ENCODE assay signal across 9 cellular contexts in the genomic region with DNA sequence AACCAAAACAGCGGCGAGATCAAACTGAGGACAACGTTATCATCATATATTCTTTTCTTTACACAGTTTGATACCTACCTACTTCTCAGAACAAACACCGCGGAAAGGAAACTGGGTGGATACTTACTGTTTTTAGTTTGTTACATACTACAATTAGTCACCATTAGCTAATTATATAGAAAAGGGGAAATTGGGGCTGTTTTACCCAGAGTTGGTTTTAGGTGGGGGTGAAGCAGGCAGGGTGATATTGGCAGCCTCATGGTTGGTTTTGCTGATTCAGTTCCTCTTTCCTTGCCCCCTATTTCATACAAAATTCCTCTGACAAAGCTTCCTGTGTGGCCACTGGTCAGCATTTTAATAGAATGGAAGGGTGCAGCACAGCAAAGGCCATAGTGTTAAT.
DNase-seq lines count a peak whose midpoint lies in the region; ATAC-seq and FAIRE-seq lines count a peak whose summit lies in the region.
"Had no signal": no experiment of that assay in that cellular context is flagged by ENCODE, and none has a peak within 500 bp of the region (broad histone marks: within the 10 kb centered on the region; RNA-seq: fewer than 3 reads in every experiment).

No MANE protein-coding gene starts in this region.

- DNase-seq in KBM-7 (peak; percentile 2), COLO829 (ENCODE audit: low spot score) (no peak), urothelium cell line (ENCODE audit: low spot score) (no peak), NCI-H748 treated with DMSO at 0.1 percent for 48 hours (lab: John Stamatoyannopoulos, UW) (no peak)
- DNase-seq in effector CD4-positive, alpha-beta T cell, result no peak
- DNase-seq: amniotic stem cell had no signal

- no peaks in the 10 kb centered on the region for H3K27me3 ChIP-seq in muscle layer of colon (ENCODE audit: control insufficient read depth in 1 of 2, insufficient read depth in 2 of 2, low read length in 2 of 2)

- no peaks in the 10 kb centered on the region for H3K36me3 ChIP-seq in muscle layer of colon (ENCODE audit: insufficient read depth, low read length)

- ATAC-seq in GM18870 (IDR thresholded peaks at IDR 0.05; ENCODE audit: unreplicated experiment) (peak; percentile 67), HG02588 (IDR thresholded peaks at IDR 0.05; ENCODE audit: unreplicated experiment) (peak; percentile 55)

- FAIRE-seq in urothelium cell line (lab: Jason Lieb, UNC), result no peak

- peak overlapping the region; percentile 18 for H3K27ac ChIP-seq in muscle layer of colon (ENCODE audit: low read depth, low read length)

- in situ Hi-C loops in KBM-7 (cut with MboI; ENCODE audit: low pct_unique_long_range_greater_than_20kb, low sequenced_read_pairs), result no loop called here

- no peak overlapping the region for H3K9ac ChIP-seq in muscle layer of colon (ENCODE audit: low read length)

- no peak overlapping the region for H3K4me3 ChIP-seq in muscle layer of colon (ENCODE audit: low read depth in 1 of 2, low read length in 2 of 2)

- no peaks in the 10 kb centered on the region for H3K9me3 ChIP-seq in muscle layer of colon (ENCODE audit: low read length)

- H3K4me1 ChIP-seq in muscle layer of colon (ENCODE audit: insufficient read depth, low read length), result peaks cover 54% of the 10 kb centered on the region
